In genomic region chr9:133970581-133970900, GRCh38 we compare ENCODE assay signal across 16 cellular contexts.
"Had no signal": no experiment of that assay in that cellular context is flagged by ENCODE, and none has a peak within 500 bp of the region (broad histone marks: within the 10 kb centered on the region; RNA-seq: fewer than 3 reads in every experiment).

No MANE protein-coding gene starts in this region.

- DNase-seq: activated CD4-positive, alpha-beta T cell treated with anti-CD3 and anti-CD28 coated beads, Interleukin-2, amount 10 ng/mL, durations not matched to agents 7 days and 5 days; activated CD8-positive, alpha-beta memory T cell treated with anti-CD3 and anti-CD28 coated beads for 24 hours; activated naive CD4-positive, alpha-beta T cell treated with anti-CD3 and anti-CD28 coated beads, Interleukin-2, amount 10 ng/mL, durations not matched to agents 7 days and 5 days; central memory CD4-positive, alpha-beta T cell; cortex of kidney; effector memory CD8-positive, alpha-beta T cell; hypothalamus; natural killer cell; small intestine; stimulated activated naive CD4-positive, alpha-beta T cell; substantia nigra; T-helper 1 cell; transverse colon had no signal

- FAIRE-seq: small intestine had no signal

- H3K4me3 Mint-ChIP-seq: activated CD4-positive, alpha-beta T cell treated with anti-CD3 and anti-CD28 coated beads, Interleukin-2, amount 10 ng/mL, durations not matched to agents 7 days and 5 days; activated naive CD4-positive, alpha-beta T cell treated with anti-CD3 and anti-CD28 coated beads, Interleukin-2, amount 10 ng/mL, durations not matched to agents 7 days and 5 days; effector memory CD8-positive, alpha-beta T cell; natural killer cell; WTC11 had no signal

- H3K27me3 Mint-ChIP-seq: activated CD4-positive, alpha-beta T cell treated with anti-CD3 and anti-CD28 coated beads, Interleukin-2, amount 10 ng/mL, durations not matched to agents 7 days and 5 days; effector memory CD8-positive, alpha-beta T cell had no signal

- H3K36me3 Mint-ChIP-seq: activated naive CD4-positive, alpha-beta T cell treated with anti-CD3 and anti-CD28 coated beads, Interleukin-2, amount 10 ng/mL, durations not matched to agents 7 days and 5 days; natural killer cell; WTC11 had no signal

- H3K36me3 ChIP-seq: transverse colon had no signal

- H3K27ac ChIP-seq: epithelial cell of prostate had no signal

- H3K4me3 ChIP-seq: transverse colon had no signal

- H3K9me3 ChIP-seq: transverse colon had no signal

- H3K27ac Mint-ChIP-seq: activated naive CD4-positive, alpha-beta T cell treated with anti-CD3 and anti-CD28 coated beads, Interleukin-2, amount 10 ng/mL, durations not matched to agents 7 days and 5 days; activated T-helper 2 cell treated with anti-CD3 and anti-CD28 coated beads, Interferon-gamma antibody, Interleukin-2, Interleukin-4, amounts not matched to agents 10 μg/mL and 5 μg/mL and 100 μg/mL, durations not matched to agents 14 hours and 24 hours and 36 hours; natural killer cell had no signal

- H3K27me3 ChIP-seq: transverse colon had no signal

- H3K4me1 Mint-ChIP-seq: activated CD4-positive, alpha-beta T cell treated with anti-CD3 and anti-CD28 coated beads, Interleukin-2, amount 10 ng/mL, durations not matched to agents 7 days and 5 days; activated naive CD4-positive, alpha-beta T cell treated with anti-CD3 and anti-CD28 coated beads, Interleukin-2, amount 10 ng/mL, durations not matched to agents 7 days and 5 days; natural killer cell had no signal

- H3K9me3 Mint-ChIP-seq: activated CD4-positive, alpha-beta T cell treated with anti-CD3 and anti-CD28 coated beads, Interleukin-2, amount 10 ng/mL, durations not matched to agents 7 days and 5 days; effector memory CD8-positive, alpha-beta T cell; natural killer cell; WTC11 had no signal
